Comparison of ENCODE assay signal across 21 cellular contexts in the genomic region with DNA sequence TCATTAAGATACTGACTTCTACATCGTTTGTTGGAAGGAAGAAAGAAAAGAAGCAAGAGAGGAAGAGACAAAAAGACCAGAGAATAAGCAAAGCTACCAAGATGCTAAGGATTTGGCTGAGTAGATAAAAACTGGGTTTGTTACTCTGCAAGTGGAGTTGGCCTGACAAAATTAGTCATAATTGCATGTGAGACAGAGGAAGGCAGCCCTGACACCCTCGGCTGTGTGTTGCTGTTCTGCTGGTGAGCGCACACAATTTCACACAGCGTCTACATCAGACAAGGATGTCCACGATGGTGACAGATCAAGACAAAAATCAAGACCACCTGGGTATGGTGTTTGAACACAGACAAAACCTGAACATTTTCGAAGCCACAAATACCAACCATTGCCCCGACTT.
A peak's percentile ranks its signal among the peaks of the same experiment; 100 is the strongest.
DNase-seq lines count a peak whose midpoint lies in the region; ATAC-seq, FAIRE-seq and TF ChIP-seq lines count a peak whose summit lies in the region.
"Had no signal": no experiment of that assay in that cellular context is flagged by ENCODE, and none has a peak within 500 bp of the region (broad histone marks: within the 10 kb centered on the region; RNA-seq: fewer than 3 reads in every experiment).

No MANE protein-coding gene starts in this region.

- no peak overlapping the region for H4K91ac ChIP-seq in mesenchymal stem cell (ENCODE audit: low read length)

- H3K4me2 ChIP-seq in K562 (ENCODE audit: insufficient read depth, low read length), result no peak overlapping the region
- no peak overlapping the region for H3K4me2 ChIP-seq in mesenchymal stem cell (ENCODE audit: low read length, poor library complexity, severe bottlenecking)
- H3K4me2 ChIP-seq: BLaER1 treated with 17β-estradiol and CSF1 and Interleukin-3, amounts not matched to agents 10 nM and 100 nM had no signal

- H3K4me1 ChIP-seq in K562 (replicated peaks in 1 of 2; ENCODE audit: control insufficient read depth in 2 of 2, insufficient read depth in 2 of 2, low read length in 2 of 2) (no peaks in the 10 kb centered on the region; a peak in 1 of 5 replicates), mesenchymal stem cell (ENCODE audit: control insufficient read depth, insufficient read depth, low read depth, low read length) (no peaks in the 10 kb centered on the region), vagina (no peaks in the 10 kb centered on the region), A673 (ENCODE audit: insufficient read depth, low read length, poor library complexity, severe bottlenecking) (no peaks in the 10 kb centered on the region)
- H3K4me1 ChIP-seq: BLaER1 treated with 17β-estradiol and CSF1 and Interleukin-3, amounts not matched to agents 10 nM and 100 nM; Caco-2 had no signal

- no peaks in the 10 kb centered on the region for H4K20me1 ChIP-seq in K562 (replicated peaks; ENCODE audit: control insufficient read depth, insufficient read depth, low read length)
- H4K20me1 ChIP-seq: BLaER1 treated with 17β-estradiol and CSF1 and Interleukin-3, amounts not matched to agents 10 nM and 100 nM had no signal

- H2AFZ ChIP-seq in K562 (ENCODE audit: low read depth, low read length) (0 out of 2 replicates have a peak overlapping the region, but pooled peaks have one; percentile 1), mesenchymal stem cell (ENCODE audit: low read depth, low read length) (no peak overlapping the region)

- H2BK120ac ChIP-seq in mesenchymal stem cell (ENCODE audit: low read depth, low read length), result no peak overlapping the region

- 12% methylated on average over 7 of the region's 7 CpGs for whole genome bisulfite sequencing in K562 (ENCODE audit: insufficient coverage, low coverage, missing lambda C conversion rate)
- WGBS in mesenchymal stem cell, result 74% methylated on average over 7 of the region's 7 CpGs

- no peak overlapping the region for H4K8ac ChIP-seq in mesenchymal stem cell (ENCODE audit: low read length)

- no peak overlapping the region for H3K18ac ChIP-seq in mesenchymal stem cell (ENCODE audit: low read depth in 1 of 2, low read length in 2 of 2)

- H3K4me3 ChIP-seq in K562 (no peak overlapping the region), mesenchymal stem cell (ENCODE audit: insufficient read depth in 1 of 2, low read depth in 1 of 2, low read length in 2 of 2) (no peak overlapping the region), vagina (no peak overlapping the region), A673 (ENCODE audit: low read depth, low read length, poor library complexity, severe bottlenecking) (no peak overlapping the region)
- H3K4me3 ChIP-seq: BLaER1 treated with 17β-estradiol and CSF1 and Interleukin-3, amounts not matched to agents 10 nM and 100 nM had no signal

- H3K27ac ChIP-seq in K562 (ENCODE audit: extremely low read depth, low read depth, low read length) (no peak overlapping the region), mesenchymal stem cell (ENCODE audit: low read length, poor library complexity, severe bottlenecking) (no peak overlapping the region), vagina (no peak overlapping the region), A673 (ENCODE audit: low read depth, low read length, poor library complexity, severe bottlenecking) (no peak overlapping the region)
- H3K27ac ChIP-seq: BLaER1 treated with 17β-estradiol and CSF1 and Interleukin-3, amounts not matched to agents 10 nM and 100 nM; C4-2B had no signal

- H3K23ac ChIP-seq in mesenchymal stem cell (ENCODE audit: low read length in 2 of 2), result no peak overlapping the region

- no peak overlapping the region for H2AK5ac ChIP-seq in mesenchymal stem cell (ENCODE audit: low read length, severe bottlenecking)

- H3K9me1 ChIP-seq in K562 (ENCODE audit: control insufficient read depth, insufficient read depth, low read length), result no peaks in the 10 kb centered on the region

- H3K14ac ChIP-seq in mesenchymal stem cell (ENCODE audit: low read length in 2 of 2), result no peak overlapping the region

- no peak for TF ChIP-seq RAD21 in K562 (CRISPR knock-in tag; conservative IDR thresholded peaks at IDR 0.05 in 1 of 2, IDR thresholded peaks at IDR 0.05 in 1 of 2)

- DNase-seq in HT1080 (ENCODE audit: low read depth) (peak; percentile 12), LHCN-M2 (ENCODE audit: low read depth) (peak; percentile 9), K562 (ENCODE audit: extremely low read depth in 1 of 4, low spot score in 3 of 4) (no peak), mesenchymal stem cell (no peak), vagina (ENCODE audit: extremely low spot score in 2 of 2) (no peak), A673 (ENCODE audit: low spot score) (no peak)
- DNase-seq: 8988T; AML-193; Caco-2; Calu3; CD4-positive, alpha-beta T cell; CD8-positive, alpha-beta T cell; DMS79 treated with DMSO at 0.1 percent for 48 hours; GDM1 had no signal

- H3K4ac ChIP-seq in mesenchymal stem cell (ENCODE audit: low read depth in 1 of 2, low read length in 2 of 2), result no peak overlapping the region

- no peaks in the 10 kb centered on the region for H3K79me2 ChIP-seq in K562 (ENCODE audit: control insufficient read depth, insufficient read depth, low read length)

- H3K36me3 ChIP-seq in K562 (ENCODE audit: control insufficient read depth, insufficient read depth, low read length) (no peaks in the 10 kb centered on the region), mesenchymal stem cell (ENCODE audit: control insufficient read depth in 1 of 2, insufficient read depth in 2 of 2, low read depth in 1 of 2, low read length in 2 of 2) (no peaks in the 10 kb centered on the region), vagina (no peaks in the 10 kb centered on the region), A673 (ENCODE audit: insufficient read depth, low read length, poor library complexity, severe bottlenecking) (no peaks in the 10 kb centered on the region)
- H3K36me3 ChIP-seq: BLaER1 treated with 17β-estradiol and CSF1 and Interleukin-3, amounts not matched to agents 10 nM and 100 nM had no signal

- TF ChIP-seq POLR2A in K562 (conservative IDR thresholded peaks at IDR 0.05) (no peak), vagina (IDR thresholded peaks at IDR 0.05) (no peak)

- no peak for FAIRE-seq in K562 (lab: Jason Lieb, UNC)
- FAIRE-seq: A204.1, D721Med, GM12891, GM19239 had no signal

- H2BK15ac ChIP-seq in mesenchymal stem cell (ENCODE audit: low read depth, poor library complexity, severe bottlenecking), result no peak overlapping the region

- no peak overlapping the region for H2BK5ac ChIP-seq in mesenchymal stem cell (ENCODE audit: low read depth, low read length, poor library complexity, severe bottlenecking)

- intact Hi-C loops in K562 (cut with micrococcal nuclease) (no loop called here), vagina (cut with DNase I) (no loop called here), A673 (cut with micrococcal nuclease; ENCODE audit: unreplicated experiment) (no loop called here)

- no peaks in the 10 kb centered on the region for H3K79me1 ChIP-seq in mesenchymal stem cell (replicated peaks; ENCODE audit: low read length, poor library complexity, severe bottlenecking)

- POLR2A ChIA-PET in K562 (lab: Yijun Ruan, JAX) (interaction anchor here (0.5 to 1.0 kb wide), 3 partner anchors 13 to 368 kb away, joined by 3 read pairs; no protein-coding TSS in a partner anchor), A673 (lab: Charles Lee; ENCODE audit: low non-redundant PET) (no interaction called here)

- H3K9ac ChIP-seq in K562 (ENCODE audit: insufficient read depth in 1 of 2, low read depth in 2 of 2, low read length in 2 of 2) (no peak overlapping the region), mesenchymal stem cell (ENCODE audit: low read length) (no peak overlapping the region)
- H3K9ac ChIP-seq: BLaER1 treated with 17β-estradiol and CSF1 and Interleukin-3, amounts not matched to agents 10 nM and 100 nM had no signal

- no peak for TF ChIP-seq EP300 in K562 (IDR thresholded peaks at IDR 0.05; ENCODE audit: low read length)

- BruUV-seq in K562 (replicated peaks; lab: Mats Ljungman, UMichigan), result no TSS peak
- no TSS peak for BruUV-seq in A673 (replicated peaks; lab: Mats Ljungman, UMichigan)

- H3K27me3 ChIP-seq in K562 (ENCODE audit: control insufficient read depth in 2 of 2, insufficient read depth in 2 of 2, low read length in 2 of 2), result peaks cover 7 to 9% of the 10 kb centered on the region in 2 experiments; a peak in 3 of 5 replicates
- H3K27me3 ChIP-seq in mesenchymal stem cell (ENCODE audit: control insufficient read depth in 1 of 2, insufficient read depth in 1 of 2, low read length in 2 of 2), result peaks cover 3 to 15% of the 10 kb centered on the region in 2 experiments
- H3K27me3 ChIP-seq in vagina, result no peaks in the 10 kb centered on the region
- no peaks in the 10 kb centered on the region for H3K27me3 ChIP-seq in A673 (replicated peaks; ENCODE audit: insufficient read depth, low read depth, low read length, poor library complexity)
- H3K27me3 ChIP-seq: BLaER1 treated with 17β-estradiol and CSF1 and Interleukin-3, amounts not matched to agents 10 nM and 100 nM had no signal

- ATAC-seq in K562 (no peak), HG03139 (IDR thresholded peaks at IDR 0.05; ENCODE audit: unreplicated experiment) (no peak)
- ATAC-seq: CD8-positive, alpha-beta T cell had no signal

- TF ChIP-seq CTCF in K562 (IDR thresholded peaks at IDR 0.05 in 2 of 3, conservative IDR thresholded peaks at IDR 0.05 in 1 of 3; ENCODE audit: insufficient read depth in 2 of 3, low read depth in 1 of 3, low read length in 3 of 3) (no peak), vagina (IDR thresholded peaks at IDR 0.05) (no peak), A673 (conservative IDR thresholded peaks at IDR 0.05; ENCODE audit: low read depth, low read length) (no peak)

- no peak overlapping the region for H2BK12ac ChIP-seq in mesenchymal stem cell (ENCODE audit: low read length in 2 of 2)

- in situ Hi-C loops in K562 (cut with MboI), result no loop called here

- CTCF ChIA-PET in K562 (lab: Yijun Ruan, JAX; ENCODE audit: low intra/inter-chr PET ratio) (no interaction called here), A673 (lab: Charles Lee) (no interaction called here)

- H3K9me3 ChIP-seq in K562 (replicated peaks; ENCODE audit: control insufficient read depth, insufficient read depth, low read depth, low read length) (no peaks in the 10 kb centered on the region), mesenchymal stem cell (ENCODE audit: control insufficient read depth, low read length) (no peaks in the 10 kb centered on the region), vagina (no peaks in the 10 kb centered on the region), A673 (ENCODE audit: low read depth, low read length, poor library complexity, severe bottlenecking) (no peaks in the 10 kb centered on the region)
- H3K9me3 ChIP-seq: Caco-2 had no signal

TF ChIP-seq in K562, 482 proteins besides CTCF, POLR2A, EP300 and RAD21 (continues in another document):
- TF ChIP-seq, protein P1, sequence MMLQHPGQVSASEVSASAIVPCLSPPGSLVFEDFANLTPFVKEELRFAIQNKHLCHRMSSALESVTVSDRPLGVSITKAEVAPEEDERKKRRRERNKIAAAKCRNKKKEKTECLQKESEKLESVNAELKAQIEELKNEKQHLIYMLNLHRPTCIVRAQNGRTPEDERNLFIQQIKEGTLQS (IDR thresholded peaks at IDR 0.05), result peak; percentile 53; the same call in 1 of the 2 replicates
- TF ChIP-seq, protein P1 (CRISPR knock-in tag; conservative IDR thresholded peaks at IDR 0.05), result no peak

Comparison
In these comparisons a context has a peak if more than half of its experiments do, and no peak if none do; other contexts are left out.
1. DNase-seq: peak in HT1080 (single experiment) and LHCN-M2 (single experiment); none in K562 (0 of 4), mesenchymal stem cell (single experiment), vagina (0 of 2) and A673 (single experiment).